Comparison of ENCODE assay signal across 16 cellular contexts in the genomic region with DNA sequence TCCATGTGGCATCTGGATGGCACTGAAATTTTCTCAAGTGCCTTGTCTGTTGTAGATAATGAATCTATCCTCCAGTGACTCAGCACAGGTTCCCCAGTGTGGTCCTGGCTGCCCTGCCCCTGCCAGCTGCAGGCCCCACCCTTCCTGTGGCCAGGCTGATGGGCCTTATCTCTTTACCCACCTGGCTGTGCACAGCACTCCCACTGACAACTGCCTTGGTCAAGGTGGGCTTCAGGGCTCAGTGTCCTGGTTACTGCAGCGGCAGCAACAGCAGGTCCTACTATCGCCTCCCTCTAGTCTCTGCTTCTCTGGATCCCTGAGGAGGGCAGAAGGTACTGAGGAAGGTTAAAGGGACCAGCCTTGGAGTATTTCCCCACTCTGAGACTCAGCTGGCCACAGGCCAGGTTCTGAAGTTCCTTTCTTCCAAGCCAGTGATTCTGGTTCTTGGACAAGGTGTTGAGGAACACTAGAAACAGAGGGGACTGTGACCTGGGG. TPM values are rescaled to one million over a fixed set of nuclear protein-coding genes. Genes with fewer than 3 reads are reported as not detected.
A peak's percentile ranks its signal among the peaks of the same experiment; 100 is the strongest.
DNase-seq lines count a peak whose midpoint lies in the region; ATAC-seq and TF ChIP-seq lines count a peak whose summit lies in the region.
"Had no signal": no experiment of that assay in that cellular context is flagged by ENCODE, and none has a peak within 500 bp of the region (broad histone marks: within the 10 kb centered on the region; RNA-seq: fewer than 3 reads in every experiment).

No MANE protein-coding gene starts in this region.

- peak overlapping the region; percentile 40; the same call in 1 of the 2 replicates for H3K27ac ChIP-seq in HCT116 (ENCODE audit: low read depth, low read length)
- 0 out of 2 replicates have a peak overlapping the region, but pooled peaks have one; percentile 6 for H3K27ac ChIP-seq in PC-9
- H3K27ac ChIP-seq: epithelial cell of prostate had no signal

- H3F3A ChIP-seq in PC-9 (ENCODE audit: insufficient read depth, low read depth), result peaks cover 39% of the 10 kb centered on the region; the same call in 1 of the 2 replicates

- H3K9me3 ChIP-seq in HCT116 (ENCODE audit: control insufficient read depth in 1 of 2, insufficient read depth in 1 of 2, low read depth in 1 of 2, low read length in 2 of 2), result no peaks in the 10 kb centered on the region
- no peaks in the 10 kb centered on the region for H3K9me3 ChIP-seq in PC-9 (ENCODE audit: insufficient read depth, low read depth)

- ATAC-seq in HCT116 (no peak), HG03097 (IDR thresholded peaks at IDR 0.05; ENCODE audit: low FRiP score, unreplicated experiment) (no peak)

- TF ChIP-seq POLR2A in HCT116 (IDR thresholded peaks at IDR 0.05; ENCODE audit: borderline replicate concordance, extremely low read depth, insufficient read depth, insufficient read length) (no peak), erythroblast (IDR thresholded peaks at IDR 0.05; ENCODE audit: low read length) (peak; percentile 100)

- H3K79me2 ChIP-seq in HCT116 (ENCODE audit: insufficient read depth, low read length), result peaks cover 27% of the 10 kb centered on the region
- peaks cover 37% of the 10 kb centered on the region for H3K79me2 ChIP-seq in PC-9 (ENCODE audit: low read depth)

- CTCF ChIA-PET in HCT116 (lab: Charles Lee), result no interaction called here
- CTCF ChIA-PET in PC-9 (lab: Charles Lee), result no interaction called here

- H3K9me2 ChIP-seq in HCT116 (ENCODE audit: insufficient read depth), result no peaks in the 10 kb centered on the region
- H3K9me2 ChIP-seq in PC-9 (ENCODE audit: insufficient read depth), result no peaks in the 10 kb centered on the region

- H2AFZ ChIP-seq in HCT116 (ENCODE audit: low read depth, low read length, poor library complexity, severe bottlenecking) (no peak overlapping the region), PC-9 (no peak overlapping the region)

- TF ChIP-seq CTCF in HCT116 (IDR thresholded peaks at IDR 0.05 in 2 of 3, conservative IDR thresholded peaks at IDR 0.05 in 1 of 3; ENCODE audit: borderline replicate concordance in 1 of 3, insufficient read depth in 1 of 3, low read depth in 2 of 3, low read length in 2 of 3) (no peak), PC-9 (conservative IDR thresholded peaks at IDR 0.05) (no peak)

- intact Hi-C loops in HCT116 (cut with micrococcal nuclease) (no loop called here), PC-9 (cut with micrococcal nuclease; ENCODE audit: unreplicated experiment) (no loop called here)

- TF ChIP-seq RAD21 in HCT116 (IDR thresholded peaks at IDR 0.05; ENCODE audit: low read depth), result no peak

- peak overlapping the region; percentile 19 for H3K9ac ChIP-seq in HCT116 (ENCODE audit: low read length)

- H3K27me3 ChIP-seq in HCT116 (ENCODE audit: insufficient read depth, low read length), result no peaks in the 10 kb centered on the region
- no peaks in the 10 kb centered on the region for H3K27me3 ChIP-seq in PC-9 (ENCODE audit: insufficient read depth, low read depth)

- RAD21 ChIA-PET in HCT116 (lab: Charles Lee; ENCODE audit: low non-redundant PET in 1 of 2, low total read pairs in 2 of 2, uncharacterized antibody in 2 of 2, unreplicated experiment in 2 of 2), result no interaction called here

- 0 out of 4 replicates have a peak overlapping the region, but pooled peaks of 1 of the 2 experiments have one; percentile 4 for H3K4me3 ChIP-seq in HCT116 (replicated peaks in 1 of 2; ENCODE audit: low read depth in 1 of 2, low read length in 2 of 2)
- no peak overlapping the region for H3K4me3 ChIP-seq in PC-9

- H4K20me1 ChIP-seq in HCT116 (ENCODE audit: insufficient read depth) (no peaks in the 10 kb centered on the region), PC-9 (ENCODE audit: insufficient read depth) (peaks cover 8% of the 10 kb centered on the region)

- DNase-seq in NCI-H2196 (lab: John Stamatoyannopoulos, UW; ENCODE audit: unreplicated experiment) (peak; percentile 21), NCI-H2196 treated with DMSO at 0.1 percent for 48 hours (lab: John Stamatoyannopoulos, UW; ENCODE audit: unreplicated experiment) (no peak), HCT116 (ENCODE audit: low read depth, low spot score) (no peak), PC-9 (peak; percentile 31 to 35), erythroblast (lab: John Stamatoyannopoulos, UW) (peak; percentile 98 to 100), NCI-H2081 treated with DMSO at 0.1 percent for 48 hours (lab: John Stamatoyannopoulos, UW) (no peak), RKO (ENCODE audit: low spot score) (no peak)
- DNase-seq: activated CD4-positive, alpha-beta T cell treated with anti-CD3 and anti-CD28 coated beads, Interleukin-2, amount 50 U/mL, for 4 hours; activated effector memory CD4-positive, alpha-beta T cell treated with Interleukin-2 at 50 U/mL for 16 hours; cortex of kidney; glutamatergic neuron; mesendoderm; NCI-H146; stimulated activated CD4-positive, alpha-beta T cell treated with anti-CD3 and anti-CD28 coated beads, Interleukin-4, amount 100 ng/mL, for 1 hour had no signal

- BruUV-seq in HCT116 (replicated peaks; lab: Mats Ljungman, UMichigan), result no TSS peak
- no TSS peak for BruUV-seq in PC-9 (replicated peaks; lab: Mats Ljungman, UMichigan)

- H3K36me3 ChIP-seq in HCT116 (ENCODE audit: control insufficient read depth in 1 of 2, insufficient read depth in 2 of 2, low read length in 2 of 2), result peaks cover 0 to 5% of the 10 kb centered on the region in 2 experiments; a peak in 1 of 4 replicates
- H3K36me3 ChIP-seq in PC-9 (ENCODE audit: low read depth), result peaks cover 8% of the 10 kb centered on the region

- peaks cover 25 to 40% of the 10 kb centered on the region in 2 experiments for H3K4me1 ChIP-seq in HCT116 (ENCODE audit: control insufficient read depth in 1 of 2, insufficient read depth in 2 of 2, low read length in 2 of 2)
- peaks cover 32% of the 10 kb centered on the region for H3K4me1 ChIP-seq in PC-9 (replicated peaks; ENCODE audit: insufficient read depth)

- H3K4me2 ChIP-seq in HCT116 (ENCODE audit: low read length) (peak overlapping the region; percentile 46), PC-9 (peak overlapping the region; percentile 50)

- POLR2A ChIA-PET in HCT116 (lab: Charles Lee) (no interaction called here), PC-9 (lab: Charles Lee; ENCODE audit: unreplicated experiment) (interaction anchor here (1.0 kb wide), 1 partner anchor 15 kb away, joined by 3 read pairs; no protein-coding TSS in a partner anchor)

TF ChIP-seq in HCT116, 20 proteins besides CTCF, POLR2A, EP300 and RAD21:
- TF ChIP-seq FOSL1 (IDR thresholded peaks at IDR 0.05; ENCODE audit: low read depth) (0 out of 2 replicates have a peak, but pooled peaks have one; percentile 7), JUND (IDR thresholded peaks at IDR 0.05) (no peak), YY1 (IDR thresholded peaks at IDR 0.05; ENCODE audit: extremely low read depth, insufficient replicate concordance, low read depth, low read length) (no peak), MAX (IDR thresholded peaks at IDR 0.05) (peak; percentile 26; the same call in 1 of the 2 replicates), ZFX (IDR thresholded peaks at IDR 0.05) (no peak), EGR1 (IDR thresholded peaks at IDR 0.05; ENCODE audit: low read depth) (no peak), POLR2AphosphoS5 (IDR thresholded peaks at IDR 0.05; ENCODE audit: low read depth, low read length) (no peak), SRF (IDR thresholded peaks at IDR 0.05; ENCODE audit: low read depth) (no peak)

RNA-seq across cellular contexts. Expression of gene HMBS, which starts 3.1 kb away (rescaled TPM):
- total RNA-seq in HCT116 (2021; ENCODE audit: unreplicated experiment) (69.0 TPM), PC-9 (2021) (49.3 and 54.9 TPM in 2 replicates)
- polyA plus RNA-seq in HCT116 (2012), result 64.7 and 73.9 TPM in 2 replicates

RNA-seq across cellular contexts. Expression of gene DPAGT1, which starts 13.9 kb away (rescaled TPM):
- total RNA-seq in HCT116 (2021; ENCODE audit: unreplicated experiment) (45.1 TPM), PC-9 (2021) (32.8 and 41.1 TPM in 2 replicates)
- 33.2 and 36.2 TPM in 2 replicates for polyA plus RNA-seq in HCT116 (2012)

RNA-seq across cellular contexts. Expression of gene C2CD2L, which starts 19.4 kb away (rescaled TPM):
- total RNA-seq in HCT116 (2021; ENCODE audit: unreplicated experiment) (12.4 TPM), PC-9 (2021) (6.7 and 9.3 TPM in 2 replicates)
- 10.3 and 12.1 TPM in 2 replicates for polyA plus RNA-seq in HCT116 (2012)

RNA-seq across cellular contexts. Expression of gene VPS11, which starts 20.2 kb away (rescaled TPM):
- total RNA-seq in HCT116 (2021; ENCODE audit: unreplicated experiment) (20.4 TPM), PC-9 (2021) (21.1 and 22.9 TPM in 2 replicates)
- polyA plus RNA-seq in HCT116 (2012), result 24.5 and 26.4 TPM in 2 replicates

RNA-seq across cellular contexts. Expression of gene HYOU1, which starts 30.8 kb away (rescaled TPM):
- total RNA-seq in HCT116 (2021; ENCODE audit: unreplicated experiment) (181 TPM), PC-9 (2021) (92.0 and 117 TPM in 2 replicates)
- polyA plus RNA-seq in HCT116 (2012), result 163 and 236 TPM in 2 replicates

Comparison
In these comparisons a context has a peak if more than half of its experiments do, and no peak if none do; other contexts are left out.
1. DNase-seq: peak in NCI-H2196 (single experiment), PC-9 (2 of 2) and erythroblast (2 of 2); none in NCI-H2196 treated with DMSO at 0.1 percent for 48 hours (single experiment), HCT116 (single experiment), NCI-H2081 treated with DMSO at 0.1 percent for 48 hours (single experiment) and RKO (single experiment).